Comparison of ENCODE assay signal across 23 cellular contexts in the genomic region with DNA sequence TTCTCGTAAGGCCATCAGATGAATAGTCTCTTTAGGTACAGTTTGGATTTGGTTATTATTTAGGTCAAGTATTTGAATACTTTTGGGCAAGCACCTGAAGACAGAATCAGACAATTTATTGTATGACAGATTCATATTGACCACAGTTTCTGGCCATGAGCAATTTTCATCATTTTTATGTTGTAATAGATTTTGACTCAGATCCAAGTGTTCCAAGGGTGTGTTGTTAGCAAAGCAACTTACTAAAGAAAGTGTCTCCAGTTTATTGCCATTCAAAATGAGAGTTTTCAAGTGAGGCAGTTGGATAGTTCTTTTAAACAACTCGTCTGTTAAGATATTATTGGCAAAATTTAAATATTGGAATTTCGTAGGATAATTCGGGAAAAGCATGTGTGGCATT. TPM values are rescaled to one million over a fixed set of nuclear protein-coding genes. Genes with fewer than 3 reads are reported as not detected.
DNase-seq lines count a peak whose midpoint lies in the region; FAIRE-seq and TF ChIP-seq lines count a peak whose summit lies in the region.
"Had no signal": no experiment of that assay in that cellular context is flagged by ENCODE, and none has a peak within 500 bp of the region (broad histone marks: within the 10 kb centered on the region; RNA-seq: fewer than 3 reads in every experiment).

No MANE protein-coding gene starts in this region.

- no peak overlapping the region for H3K27ac ChIP-seq in small intestine (ENCODE audit: low read depth in 1 of 2, low read length in 1 of 2)
- H3K27ac ChIP-seq: 22Rv1, Peyer's patch, SJSA1 had no signal

- DNase-seq in NOMO-1 treated with DMSO at 0.1 percent for 48 hours (lab: John Stamatoyannopoulos, UW; ENCODE audit: unreplicated experiment) (peak; percentile 27), NOMO-1 treated with dmso at 0.1 percent for 144 hours (lab: John Stamatoyannopoulos, UW; ENCODE audit: unreplicated experiment) (no peak), bronchial epithelial cell (ENCODE audit: low read depth) (peak; percentile 51), fibroblast of villous mesenchyme (ENCODE audit: low read depth) (peak; percentile 4), germinal center (ENCODE audit: low spot score) (no peak), NCI-H2107 treated with DMSO at 0.1 percent for 48 hours (lab: John Stamatoyannopoulos, UW; ENCODE audit: unreplicated experiment) (no peak), small intestine (no peak), NCI-H187 (lab: John Stamatoyannopoulos, UW) (no peak)
- DNase-seq: COR-L47, DMS 273 treated with DMSO at 0.1 percent for 48 hours, DND-41, HCEC 1CT, NCI-H1105, NCI-H1694, NCI-H226, NCI-H524 treated with DMSO at 0.1 percent for 48 hours, Peyer's patch had no signal

- TF ChIP-seq CTCF in bronchial epithelial cell (IDR thresholded peaks at IDR 0.05; ENCODE audit: insufficient read depth, low read length, severe bottlenecking) (no peak), fibroblast of villous mesenchyme (IDR thresholded peaks at IDR 0.05; ENCODE audit: insufficient read depth, low read depth, low read length) (no peak)

- H3K27me3 ChIP-seq in bronchial epithelial cell (ENCODE audit: control insufficient read depth, insufficient read depth, low read length), result no peaks in the 10 kb centered on the region
- no peaks in the 10 kb centered on the region for H3K27me3 ChIP-seq in small intestine (ENCODE audit: control insufficient read depth in 2 of 2, insufficient read depth in 2 of 2, low read length in 2 of 2)
- H3K27me3 ChIP-seq: Peyer's patch, SJSA1 had no signal

- no peaks in the 10 kb centered on the region for H3K9me3 ChIP-seq in small intestine (ENCODE audit: control insufficient read depth, low read depth)
- H3K9me3 ChIP-seq: Peyer's patch, SJSA1 had no signal

- H3K4me1 ChIP-seq in small intestine (ENCODE audit: control insufficient read depth in 2 of 2, insufficient read depth in 1 of 2, low read depth in 1 of 2, low read length in 1 of 2), result no peaks in the 10 kb centered on the region
- H3K4me1 ChIP-seq: Peyer's patch had no signal

- 84 to 94% (median 94%) methylated on average over 4 of the region's 4 CpGs for WGBS in small intestine, 3 donors

- H3K4me3 ChIP-seq in bronchial epithelial cell (ENCODE audit: low read depth, low read length) (no peak overlapping the region), fibroblast of villous mesenchyme (ENCODE audit: low read depth, low read length) (no peak overlapping the region), small intestine (ENCODE audit: low read depth in 1 of 2, low read length in 2 of 2) (no peak overlapping the region)
- H3K4me3 ChIP-seq: GM23338, Peyer's patch, SJSA1 had no signal

- FAIRE-seq in bronchial epithelial cell (lab: Jason Lieb, UNC) (no peak), small intestine (lab: Jason Lieb, UNC) (no peak)

- H3K36me3 ChIP-seq in bronchial epithelial cell (ENCODE audit: control insufficient read depth, insufficient read depth, low read length) (no peaks in the 10 kb centered on the region), small intestine (ENCODE audit: control insufficient read depth in 2 of 2, insufficient read depth in 2 of 2, low read length in 2 of 2) (no peaks in the 10 kb centered on the region)
- H3K36me3 ChIP-seq: Peyer's patch, SJSA1 had no signal

RNA-seq across cellular contexts. Expression of gene TLR10, which starts 8.6 kb away (rescaled TPM):
- total RNA-seq in bronchial epithelial cell, result not detected in 2 replicates
- total RNA-seq in fibroblast of villous mesenchyme, result not detected in 2 replicates
- polyA plus RNA-seq in small intestine, result under 1 TPM in 2 of 3 donors, not detected in 1; 0.22 to 0.52 TPM
- total RNA-seq: G401, LHCN-M2, SJSA1 had no signal
- polyA plus RNA-seq: AG04450, GM23338 had no signal

RNA-seq across cellular contexts. Expression of gene TLR1, which starts 30.4 kb away (rescaled TPM):
- total RNA-seq in bronchial epithelial cell (0.13 and 0.26 TPM in 2 replicates), fibroblast of villous mesenchyme (0.32 and 0.86 TPM in 2 replicates)
- polyA plus RNA-seq in small intestine, result 1 to 10 TPM in 2 of 3 donors, under 1 TPM in 1; 0.54 to 2.6 (median 1.1) TPM
- total RNA-seq: G401 had no signal
- polyA plus RNA-seq: GM23338 had no signal

Comparison
In these comparisons a context has a peak if more than half of its experiments do, and no peak if none do; other contexts are left out.
1. DNase-seq: peak in NOMO-1 treated with DMSO at 0.1 percent for 48 hours (single experiment), bronchial epithelial cell (single experiment) and fibroblast of villous mesenchyme (single experiment); none in NOMO-1 treated with dmso at 0.1 percent for 144 hours (single experiment), germinal center (single experiment), NCI-H2107 treated with DMSO at 0.1 percent for 48 hours (single experiment), small intestine (single experiment) and NCI-H187 (0 of 2).